19 cellular contexts compared by ENCODE assay signal in the genomic region with DNA sequence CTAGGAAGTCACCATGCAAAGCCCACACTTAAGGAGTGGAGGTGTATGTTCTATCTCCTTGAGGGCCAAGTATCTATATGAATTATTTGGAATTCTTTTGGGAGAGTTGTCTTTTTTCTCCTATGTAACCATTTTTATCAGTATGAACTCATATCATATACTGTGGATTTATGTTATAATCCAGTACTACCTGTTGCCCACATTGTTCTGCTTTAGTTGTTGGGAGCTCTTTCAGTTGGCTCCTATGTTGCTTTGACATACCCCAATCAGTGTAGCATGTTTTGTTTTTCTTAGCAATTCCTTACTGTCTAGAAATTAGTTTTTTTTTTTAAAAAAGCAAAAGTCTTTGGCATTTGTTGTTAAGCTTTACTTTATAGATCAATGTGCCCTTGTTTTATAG.
A peak's percentile ranks its signal among the peaks of the same experiment; 100 is the strongest.
DNase-seq lines count a peak whose midpoint lies in the region; FAIRE-seq and TF ChIP-seq lines count a peak whose summit lies in the region.
"Had no signal": no experiment of that assay in that cellular context is flagged by ENCODE, and none has a peak within 500 bp of the region (broad histone marks: within the 10 kb centered on the region; RNA-seq: fewer than 3 reads in every experiment).

No MANE protein-coding gene starts in this region.

- POLR2A ChIA-PET in HEK293 (lab: Yijun Ruan, JAX): no interaction called here

- peak; percentile 67 for FAIRE-seq in G401.6 (lab: Jason Lieb, UNC)
- FAIRE-seq: GM12891, GM18507, H1 had no signal

- DNase-seq in SK-N-MC (ENCODE audit: low read depth, low spot score): no peak
- no peak for DNase-seq in activated CD4-positive, alpha-beta T cell treated with anti-CD3 and anti-CD28 coated beads for 48 hours
- DNase-seq in DMS79 (lab: John Stamatoyannopoulos, UW): no peak
- DNase-seq in posterior cingulate gyrus: no peak
- DNase-seq: Caco-2; CD4-positive, CD25-positive, alpha-beta regulatory T cell; CD8-positive, alpha-beta T cell; DMS153; EL; GF-D8; H7; HCEC 1CT had no signal

- H3K36me3 ChIP-seq in HEK293 (ENCODE audit: control insufficient read depth in 2 of 2, insufficient read depth in 1 of 2, low read length in 2 of 2) (peaks cover 11 to 44% of the 10 kb centered on the region in 2 experiments), SK-N-MC (ENCODE audit: insufficient read depth, low read length) (peaks cover 55% of the 10 kb centered on the region)

- H3K4me1 ChIP-seq in HEK293 (ENCODE audit: control insufficient read depth, insufficient read depth, low read length): no peaks in the 10 kb centered on the region
- H3K4me1 ChIP-seq: Caco-2 had no signal

- H3K9ac ChIP-seq in SK-N-MC (ENCODE audit: insufficient read length): no peak overlapping the region
- H3K9ac ChIP-seq: BLaER1 had no signal

- H3K27ac ChIP-seq in HEK293 (ENCODE audit: extremely low read depth, low read depth, low read length) (no peak overlapping the region), SK-N-MC (peak overlapping the region; percentile 56; the same call in 1 of the 2 replicates)
- H3K27ac ChIP-seq: BLaER1, C4-2B had no signal

- CTCF ChIA-PET in HEK293 (lab: Yijun Ruan, JAX): interaction anchor here (1.1 kb wide), 1 partner anchor 11 kb away, joined by 3 read pairs; no protein-coding TSS in a partner anchor

- H3K4me3 ChIP-seq in HEK293 (ENCODE audit: low read depth, low read length) (no peak overlapping the region), SK-N-MC (no peak overlapping the region)
- H3K4me3 ChIP-seq: BLaER1 had no signal

- H3K9me3 ChIP-seq in HEK293 (ENCODE audit: control insufficient read depth, insufficient read depth, low read depth, low read length): no peaks in the 10 kb centered on the region
- H3K9me3 ChIP-seq in SK-N-MC (ENCODE audit: low read depth, low read length): no peaks in the 10 kb centered on the region
- H3K9me3 ChIP-seq: BLaER1, Caco-2 had no signal

- no peak for TF ChIP-seq CTCF in HEK293 (tag by site-specific recombination; IDR thresholded peaks at IDR 0.05)

- intact Hi-C loops in posterior cingulate gyrus (cut with DNase I): no loop called here

TF ChIP-seq in HEK293, 187 proteins besides CTCF, POLR2A, EP300 and RAD21:
- TF ChIP-seq ZNF311 (tag by site-specific recombination; IDR thresholded peaks at IDR 0.05; ENCODE audit: borderline replicate concordance) (no peak), ZFP37 (tag by site-specific recombination; IDR thresholded peaks at IDR 0.05) (no peak), SCRT2 (tag by site-specific recombination; IDR thresholded peaks at IDR 0.05) (peak; percentile 59), ZNF501 (tag by site-specific recombination; IDR thresholded peaks at IDR 0.05) (no peak)
